In genomic region chr20:2523919-2524434, GRCh38 we compare ENCODE assay signal across 8 cellular contexts. TPM values are rescaled to one million over a fixed set of nuclear protein-coding genes. Genes with fewer than 3 reads are reported as not detected.
A peak's percentile ranks its signal among the peaks of the same experiment; 100 is the strongest.
DNase-seq lines count a peak whose midpoint lies in the region; ATAC-seq and TF ChIP-seq lines count a peak whose summit lies in the region.

No MANE protein-coding gene starts in this region.

- no peak for TF ChIP-seq CTCF in AG10803 (conservative IDR thresholded peaks at IDR 0.05; ENCODE audit: low read length)
- no peak for TF ChIP-seq CTCF in choroid plexus epithelial cell (conservative IDR thresholded peaks at IDR 0.05; ENCODE audit: low read depth, low read length)
- no peak for TF ChIP-seq CTCF in nephron (IDR thresholded peaks at IDR 0.05; ENCODE audit: unreplicated experiment in 3 of 3)

- ATAC-seq in HG02938 (IDR thresholded peaks at IDR 0.05; ENCODE audit: unreplicated experiment) = no peak
- ATAC-seq in GM21367 (IDR thresholded peaks at IDR 0.05; ENCODE audit: unreplicated experiment) = no peak

- H3K27me3 Mint-ChIP-seq in nephron (ENCODE audit: low read depth) = peaks cover 18% of the 10 kb centered on the region

- H3K9me3 Mint-ChIP-seq in nephron = no peaks in the 10 kb centered on the region

- H3K9me3 ChIP-seq in KOPT-K1 (ENCODE audit: insufficient read depth, low read length, poor library complexity, severe bottlenecking) = no peaks in the 10 kb centered on the region

- intact Hi-C loops in head of caudate nucleus (cut with DNase I) = no loop called here

- H3K36me3 Mint-ChIP-seq in nephron (ENCODE audit: low read depth) = no peaks in the 10 kb centered on the region

- peak overlapping the region; percentile 83 to 99 (median 95) for H3K27ac Mint-ChIP-seq in nephron

- H3K4me3 ChIP-seq in AG10803 (ENCODE audit: low read length) (peak overlapping the region; percentile 81), choroid plexus epithelial cell (ENCODE audit: low read depth, low read length) (peak overlapping the region; percentile 75)

- DNase-seq in AG10803 (ENCODE audit: low read depth) (no peak), choroid plexus epithelial cell (ENCODE audit: low read depth) (no peak), head of caudate nucleus (no peak), mucosa of gallbladder (ENCODE audit: low spot score) (no peak)

- H3K4me1 Mint-ChIP-seq in nephron = peaks cover 9% of the 10 kb centered on the region

- H3K4me3 Mint-ChIP-seq in nephron = peak overlapping the region; percentile 96 to 97 (median 96)

- H3K27ac ChIP-seq in KOPT-K1 (ENCODE audit: low read depth, low read length, poor library complexity, severe bottlenecking) = peak overlapping the region; percentile 53

- H3K36me3 ChIP-seq in KOPT-K1 (ENCODE audit: insufficient read depth, low read length) = no peaks in the 10 kb centered on the region

RNA-seq across cellular contexts. Expression of gene TMC2, which starts 12.4 kb away (rescaled TPM):
- total RNA-seq in mucosa of gallbladder = 0.12 TPM

RNA-seq across cellular contexts. Expression of gene ZNF343, which starts 15.3 kb away (rescaled TPM):
- total RNA-seq in mucosa of gallbladder = 12.3 TPM

RNA-seq across cellular contexts. Expression of gene SNRPB, which starts 53.4 kb away (rescaled TPM):
- 85.8 TPM for total RNA-seq in mucosa of gallbladder
